8 cellular contexts compared by ENCODE assay signal in the genomic region with DNA sequence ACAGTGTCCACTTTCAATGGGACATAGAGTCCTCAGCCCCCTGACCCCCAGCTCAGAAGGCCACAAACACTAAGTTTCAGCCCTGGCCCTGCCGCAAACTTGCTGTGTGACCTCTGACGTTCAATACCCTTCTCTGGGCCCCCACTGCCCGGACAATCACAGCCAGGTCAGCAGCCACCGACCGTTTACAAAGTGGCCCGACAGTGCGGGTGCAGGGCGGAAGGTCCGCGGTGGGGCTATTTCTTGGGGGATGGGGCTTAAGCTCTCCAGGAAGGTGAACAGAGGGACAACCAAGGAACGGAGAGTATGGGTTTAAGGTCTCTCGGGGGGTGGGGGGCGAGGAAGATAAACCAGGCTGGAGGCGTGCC. TPM values are rescaled to one million over a fixed set of nuclear protein-coding genes. Genes with fewer than 3 reads are reported as not detected.
DNase-seq lines count a peak whose midpoint lies in the region; ATAC-seq and TF ChIP-seq lines count a peak whose summit lies in the region.

No MANE protein-coding gene starts in this region.

- no peaks in the 10 kb centered on the region for H3K9me3 ChIP-seq in mucosa of descending colon

- H3K4me1 ChIP-seq in mucosa of descending colon (ENCODE audit: low read depth): peaks cover 12% of the 10 kb centered on the region

- H3K9me3 Mint-ChIP-seq in stimulated activated naive CD8-positive, alpha-beta T cell treated with anti-CD3 and anti-CD28 coated beads, Interleukin-15, Interleukin-2, amounts not matched to agents 100 ng/mL and 50 ng/mL, for 24 hours: no peaks in the 10 kb centered on the region

- H3K27me3 Mint-ChIP-seq in stimulated activated naive CD8-positive, alpha-beta T cell treated with anti-CD3 and anti-CD28 coated beads, Interleukin-15, Interleukin-2, amounts not matched to agents 100 ng/mL and 50 ng/mL, for 24 hours: peaks cover 7% of the 10 kb centered on the region

- intact Hi-C loops in mucosa of descending colon (cut with DNase I, micrococcal nuclease): no loop called here

- peak overlapping the region; percentile 96 for H3K27ac Mint-ChIP-seq in stimulated activated naive CD8-positive, alpha-beta T cell treated with anti-CD3 and anti-CD28 coated beads, Interleukin-15, Interleukin-2, amounts not matched to agents 100 ng/mL and 50 ng/mL, for 24 hours

- peak overlapping the region; percentile 96 for H3K4me3 Mint-ChIP-seq in stimulated activated naive CD8-positive, alpha-beta T cell treated with anti-CD3 and anti-CD28 coated beads, Interleukin-15, Interleukin-2, amounts not matched to agents 100 ng/mL and 50 ng/mL, for 24 hours

- TF ChIP-seq CTCF in cardiac fibroblast (IDR thresholded peaks at IDR 0.05; ENCODE audit: low read depth, low read length) (no peak), mucosa of descending colon (IDR thresholded peaks at IDR 0.05) (no peak)

- no peaks in the 10 kb centered on the region for H3K36me3 ChIP-seq in mucosa of descending colon (ENCODE audit: low read depth)

- no peak for ATAC-seq in stimulated activated naive CD8-positive, alpha-beta T cell treated with anti-CD3 and anti-CD28 coated beads, Interleukin-15, Interleukin-2, amounts not matched to agents 100 U/mL and 50 U/mL, for 24 hours
- ATAC-seq in mucosa of descending colon: no peak

- no peak for DNase-seq in stimulated activated naive CD8-positive, alpha-beta T cell treated with anti-CD3 and anti-CD28 coated beads, Interleukin-15, Interleukin-2, amounts not matched to agents 100 U/mL and 50 U/mL, for 24 hours
- no peak for DNase-seq in cardiac fibroblast (ENCODE audit: low read depth in 2 of 2)
- no peak for DNase-seq in mucosa of descending colon
- no peak for DNase-seq in NCI-H510A (lab: John Stamatoyannopoulos, UW)
- DNase-seq in GF-D8 (lab: John Stamatoyannopoulos, UW): no peak
- DNase-seq in amniotic stem cell (lab: John Stamatoyannopoulos, UW): no peak
- no peak for DNase-seq in SK-N-DZ (ENCODE audit: low spot score)

- peaks cover 42% of the 10 kb centered on the region for H3K4me1 Mint-ChIP-seq in stimulated activated naive CD8-positive, alpha-beta T cell treated with anti-CD3 and anti-CD28 coated beads, Interleukin-15, Interleukin-2, amounts not matched to agents 100 ng/mL and 50 ng/mL, for 24 hours (ENCODE audit: low read depth)

- H3K4me3 ChIP-seq in cardiac fibroblast (replicated peaks in 1 of 2; ENCODE audit: low read depth in 2 of 2, low read length in 2 of 2): peak overlapping the region; percentile 83 to 93
- H3K4me3 ChIP-seq in mucosa of descending colon: peak overlapping the region; percentile 42

- H3K36me3 Mint-ChIP-seq in stimulated activated naive CD8-positive, alpha-beta T cell treated with anti-CD3 and anti-CD28 coated beads, Interleukin-15, Interleukin-2, amounts not matched to agents 100 ng/mL and 50 ng/mL, for 24 hours (ENCODE audit: low read depth): peaks cover 35% of the 10 kb centered on the region

RNA-seq across cellular contexts. Expression of a gene that starts 0.5 kb away (rescaled TPM):
- 10 to 100 TPM; 61.2 to 88.8 (median 70.1) TPM for total RNA-seq in mucosa of descending colon
- polyA plus RNA-seq in SK-N-DZ (2014; cell fraction: cytosol; rRNA removed): 104 and 126 TPM in 2 replicates
- 63.1 and 75.0 TPM in 2 replicates for polyA plus RNA-seq in SK-N-DZ (2014; cell fraction: nucleus; rRNA removed)

RNA-seq across cellular contexts. Expression of a gene that starts 1.5 kb away (rescaled TPM):
- total RNA-seq in mucosa of descending colon: 1 to 10 TPM; 5.6 to 6.0 (median 5.8) TPM
- 10.0 and 11.0 TPM in 2 replicates for polyA plus RNA-seq in SK-N-DZ (2014; cell fraction: cytosol; rRNA removed)
- polyA plus RNA-seq in SK-N-DZ (2014; cell fraction: nucleus; rRNA removed): 7.5 and 10.6 TPM in 2 replicates

RNA-seq across cellular contexts. Expression of a gene that starts 31.4 kb away (rescaled TPM):
- total RNA-seq in mucosa of descending colon: 10 to 100 TPM; 10.8 to 12.0 (median 11.2) TPM
- 3.8 and 4.8 TPM in 2 replicates for polyA plus RNA-seq in SK-N-DZ (2014; cell fraction: cytosol; rRNA removed)
- 4.6 and 5.2 TPM in 2 replicates for polyA plus RNA-seq in SK-N-DZ (2014; cell fraction: nucleus; rRNA removed)
